8 cellular contexts compared by ENCODE assay signal in genomic region chr1:169105434-169106094, GRCh38. TPM values are rescaled to one million over a fixed set of nuclear protein-coding genes. Genes with fewer than 3 reads are reported as not detected.
DNase-seq lines count a peak whose midpoint lies in the region; ATAC-seq and TF ChIP-seq lines count a peak whose summit lies in the region.

No MANE protein-coding gene starts in this region.

- H3K9me3 ChIP-seq in CD4-positive, alpha-beta memory T cell (ENCODE audit: control insufficient read depth in 1 of 2, low read length in 2 of 2), result no peaks in the 10 kb centered on the region
- H3K9me3 ChIP-seq in gastroesophageal sphincter (no peaks in the 10 kb centered on the region), neuron (ENCODE audit: low read length) (no peaks in the 10 kb centered on the region)

- CTCF ChIA-PET in CD4-positive, alpha-beta memory T cell (lab: Charles Lee; ENCODE audit: partially characterized antibody), result no interaction called here

- H3K27ac Mint-ChIP-seq in CD4-positive, alpha-beta memory T cell, result peak overlapping the region in 2 of 7 donors; percentile 58
- H3K27ac Mint-ChIP-seq in activated T-helper 2 cell treated with anti-CD3 and anti-CD28 coated beads, Interferon-gamma antibody, Interleukin-2, Interleukin-4, amounts not matched to agents 10 μg/mL and 5 μg/mL and 100 μg/mL, durations not matched to agents 14 hours and 24 hours and 36 hours, result no peak overlapping the region

- H2AFZ ChIP-seq in neuron (ENCODE audit: low read depth, low read length), result peak overlapping the region; percentile 80

- no peak for TF ChIP-seq POLR2A in gastroesophageal sphincter (IDR thresholded peaks at IDR 0.05)

- ATAC-seq in GM18907 (IDR thresholded peaks at IDR 0.05; ENCODE audit: unreplicated experiment) (peak; percentile 45), HG03103 (IDR thresholded peaks at IDR 0.05; ENCODE audit: low read depth, unreplicated experiment) (peak; percentile 18), gastroesophageal sphincter (peak; percentile 45)

- POLR2A ChIA-PET in CD4-positive, alpha-beta memory T cell (lab: Charles Lee; ENCODE audit: partially characterized antibody), result interaction anchor here (0.5 to 1.6 kb wide), 2 partner anchors 15 to 688 kb away, joined by 3 to 6 read pairs; no protein-coding TSS in a partner anchor

- H3K4me3 Mint-ChIP-seq in CD4-positive, alpha-beta memory T cell, result peak overlapping the region in 7 of 8 donors; percentile 76 to 93 (median 80)
- peak overlapping the region; percentile 74 for H3K4me3 Mint-ChIP-seq in activated T-helper 2 cell treated with anti-CD3 and anti-CD28 coated beads, Interferon-gamma antibody, Interleukin-2, Interleukin-4, amounts not matched to agents 10 μg/mL and 5 μg/mL and 100 μg/mL, durations not matched to agents 14 hours and 24 hours and 36 hours (ENCODE audit: low read depth)

- H3K27me3 Mint-ChIP-seq in CD4-positive, alpha-beta memory T cell, result peaks cover 2 to 4% of the 10 kb centered on the region in 2 donors
- H3K27me3 Mint-ChIP-seq in activated T-helper 2 cell treated with anti-CD3 and anti-CD28 coated beads, Interferon-gamma antibody, Interleukin-2, Interleukin-4, amounts not matched to agents 10 μg/mL and 5 μg/mL and 100 μg/mL, durations not matched to agents 14 hours and 24 hours and 36 hours (ENCODE audit: low read depth), result peaks cover 15% of the 10 kb centered on the region

- no peak for TF ChIP-seq CTCF in gastroesophageal sphincter (IDR thresholded peaks at IDR 0.05)

- intact Hi-C loops in CD4-positive, alpha-beta memory T cell (cut with micrococcal nuclease), result loop anchor here (2.0 to 10.0 kb wide), 6 partner anchors 262 to 1168 kb away; partner anchors contain the start of genes BLZF1, DCAF6, METTL18 and MPC2
- intact Hi-C loops in activated T-helper 2 cell treated with anti-CD3 and anti-CD28 coated beads, Interferon-gamma antibody, Interleukin-2, Interleukin-4, amounts not matched to agents 10 μg/mL and 5 μg/mL and 100 μg/mL, durations not matched to agents 14 hours and 24 hours and 36 hours (cut with micrococcal nuclease), result loop anchor here (1.0 to 10.0 kb wide), 10 partner anchors 15 to 871 kb away; partner anchors contain the start of genes BLZF1 and SLC19A2

- H3K27ac ChIP-seq in CD4-positive, alpha-beta memory T cell (ENCODE audit: low read depth, low read length), result no peak overlapping the region
- H3K27ac ChIP-seq in gastroesophageal sphincter, result peak overlapping the region; percentile 91 to 96 (median 95)

- H3K36me3 Mint-ChIP-seq in CD4-positive, alpha-beta memory T cell, result peaks cover 0 to 7% of the 10 kb centered on the region in 2 donors
- H3K36me3 Mint-ChIP-seq in activated T-helper 2 cell treated with anti-CD3 and anti-CD28 coated beads, Interferon-gamma antibody, Interleukin-2, Interleukin-4, amounts not matched to agents 10 μg/mL and 5 μg/mL and 100 μg/mL, durations not matched to agents 14 hours and 24 hours and 36 hours (ENCODE audit: low read depth), result peaks cover 6% of the 10 kb centered on the region

- DNase-seq in CD4-positive, alpha-beta memory T cell, result peak in 3 of 5 donors; percentile 22 to 56 (median 23)
- DNase-seq in NCI-H510A treated with DMSO at 0.1 percent for 48 hours (lab: John Stamatoyannopoulos, UW) (peak; percentile 86), foreskin melanocyte (no peak)
- peak; percentile 24 for DNase-seq in activated T-helper 2 cell treated with anti-CD3 and anti-CD28 coated beads, Interferon-gamma antibody, Interleukin-2, Interleukin-4, amounts not matched to agents 10 μg/mL and 5 μg/mL and 100 μg/mL, durations not matched to agents 14 hours and 24 hours and 36 hours (ENCODE audit: low spot score)

- TF ChIP-seq EP300 in gastroesophageal sphincter (IDR thresholded peaks at IDR 0.05), result no peak

- H3K36me3 ChIP-seq in CD4-positive, alpha-beta memory T cell (ENCODE audit: insufficient read depth, low read length), result no peaks in the 10 kb centered on the region
- H3K36me3 ChIP-seq in gastroesophageal sphincter (no peaks in the 10 kb centered on the region), neuron (ENCODE audit: insufficient read depth, low read length) (no peaks in the 10 kb centered on the region)

- H3K4me3 ChIP-seq in CD4-positive, alpha-beta memory T cell (ENCODE audit: low read length in 2 of 2), result peak overlapping the region in 1 of 2 donors; percentile 70
- H3K4me3 ChIP-seq in gastroesophageal sphincter (peak overlapping the region; percentile 94 to 98), neuron (ENCODE audit: low read length) (peak overlapping the region; percentile 62)

- H3K4me1 Mint-ChIP-seq in CD4-positive, alpha-beta memory T cell, result peaks cover 20 to 49% (median 33%) of the 10 kb centered on the region in 4 donors
- H3K4me1 Mint-ChIP-seq in activated T-helper 2 cell treated with anti-CD3 and anti-CD28 coated beads, Interferon-gamma antibody, Interleukin-2, Interleukin-4, amounts not matched to agents 10 μg/mL and 5 μg/mL and 100 μg/mL, durations not matched to agents 14 hours and 24 hours and 36 hours (ENCODE audit: low read depth), result peaks cover 36% of the 10 kb centered on the region

- H3K9me3 Mint-ChIP-seq in CD4-positive, alpha-beta memory T cell, result no peaks in the 10 kb centered on the region
- H3K9me3 Mint-ChIP-seq in activated T-helper 2 cell treated with anti-CD3 and anti-CD28 coated beads, Interferon-gamma antibody, Interleukin-2, Interleukin-4, amounts not matched to agents 10 μg/mL and 5 μg/mL and 100 μg/mL, durations not matched to agents 14 hours and 24 hours and 36 hours, result no peaks in the 10 kb centered on the region

- 60% methylated on average over 1 of the region's 47 CpGs; no CpG with 5 or more reads in 1 of the 2 donors for WGBS in gastroesophageal sphincter (ENCODE audit: low coverage in 1 of 2), 2 donors

- H3K27me3 ChIP-seq in CD4-positive, alpha-beta memory T cell (ENCODE audit: insufficient read depth, low read length), result no peaks in the 10 kb centered on the region
- no peaks in the 10 kb centered on the region for H3K27me3 ChIP-seq in gastroesophageal sphincter
- no peaks in the 10 kb centered on the region for H3K27me3 ChIP-seq in neuron (ENCODE audit: insufficient read depth, low read length)

- H3K4me1 ChIP-seq in CD4-positive, alpha-beta memory T cell (ENCODE audit: insufficient read depth, low read length), result peaks cover 27% of the 10 kb centered on the region
- H3K4me1 ChIP-seq in gastroesophageal sphincter (peaks cover 0 to 60% (median 12%) of the 10 kb centered on the region in 3 donors), neuron (ENCODE audit: insufficient read depth, low read length) (peaks cover 48% of the 10 kb centered on the region)

RNA-seq across cellular contexts. Expression of gene ATP1B1, which starts 0.9 kb away (rescaled TPM):
- total RNA-seq in CD4-positive, alpha-beta memory T cell, result 1 to 10 TPM; 3.3 to 3.5 TPM
- polyA plus RNA-seq in CD4-positive, alpha-beta memory T cell, result 1 to 10 TPM; 1.2 to 1.6 TPM
- 12.6 and 13.5 TPM in 2 replicates for total RNA-seq in activated T-helper 2 cell treated with anti-CD3 and anti-CD28 coated beads, Interferon-gamma antibody, Interleukin-2, Interleukin-4, amounts not matched to agents 10 μg/mL and 5 μg/mL and 100 μg/mL, durations not matched to agents 14 hours and 24 hours and 36 hours
- total RNA-seq in gastroesophageal sphincter, result 100 to 1,000 TPM in 2 of 4 donors, 10 to 100 TPM in 2; 94.8 to 137 (median 103) TPM
